21 cellular contexts compared by ENCODE assay signal in genomic region chr1:94872771-94873495, GRCh38. TPM values are rescaled to one million over a fixed set of nuclear protein-coding genes. Genes with fewer than 3 reads are reported as not detected.
DNase-seq lines count a peak whose midpoint lies in the region; ATAC-seq and TF ChIP-seq lines count a peak whose summit lies in the region.
"Had no signal": no experiment of that assay in that cellular context is flagged by ENCODE, and none has a peak within 500 bp of the region (broad histone marks: within the 10 kb centered on the region; RNA-seq: fewer than 3 reads in every experiment).

No MANE protein-coding gene starts in this region.

- H3K9me3 ChIP-seq in WERI-Rb-1 (ENCODE audit: severe bottlenecking), result no peaks in the 10 kb centered on the region
- H3K9me3 ChIP-seq in esophagus muscularis mucosa, result no peaks in the 10 kb centered on the region
- H3K9me3 ChIP-seq in prostate gland, result no peaks in the 10 kb centered on the region
- no peaks in the 10 kb centered on the region for H3K9me3 ChIP-seq in right lobe of liver
- no peaks in the 10 kb centered on the region for H3K9me3 ChIP-seq in upper lobe of right lung
- H3K9me3 ChIP-seq: breast epithelium had no signal

- H3K4me1 ChIP-seq in esophagus muscularis mucosa (peaks cover 15 to 34% (median 29%) of the 10 kb centered on the region in 4 donors), prostate gland (replicated peaks) (peaks cover 13% of the 10 kb centered on the region), foreskin keratinocyte (peaks cover 30% of the 10 kb centered on the region), right lobe of liver (no peaks in the 10 kb centered on the region), upper lobe of right lung (no peaks in the 10 kb centered on the region)
- H3K4me1 ChIP-seq: BLaER1 treated with 17β-estradiol and CSF1 and Interleukin-3, amounts not matched to agents 10 nM and 100 nM; breast epithelium had no signal

- peaks cover 3% of the 10 kb centered on the region; the same call in 1 of the 2 replicates for H3K36me3 ChIP-seq in WERI-Rb-1
- H3K36me3 ChIP-seq in esophagus muscularis mucosa, result no peaks in the 10 kb centered on the region
- no peaks in the 10 kb centered on the region for H3K36me3 ChIP-seq in prostate gland
- no peaks in the 10 kb centered on the region for H3K36me3 ChIP-seq in right lobe of liver
- H3K36me3 ChIP-seq in upper lobe of right lung, result no peaks in the 10 kb centered on the region
- H3K36me3 ChIP-seq: BLaER1 treated with 17β-estradiol and CSF1 and Interleukin-3, amounts not matched to agents 10 nM and 100 nM; breast epithelium had no signal

- intact Hi-C loops in esophagus muscularis mucosa (cut with DNase I), result no loop called here
- intact Hi-C loops in prostate gland (cut with DNase I), result no loop called here
- intact Hi-C loops in right lobe of liver (cut with DNase I), result no loop called here
- intact Hi-C loops in upper lobe of right lung (cut with DNase I), result no loop called here

- peak overlapping the region; percentile 57 for H3K27ac ChIP-seq in WERI-Rb-1
- H3K27ac ChIP-seq in esophagus muscularis mucosa (replicated peaks in 1 of 4), result peak overlapping the region; percentile 67 to 85 (median 78)
- H3K27ac ChIP-seq in prostate gland, result peak overlapping the region; percentile 68 to 74
- no peak overlapping the region for H3K27ac ChIP-seq in foreskin keratinocyte
- no peak overlapping the region for H3K27ac ChIP-seq in right lobe of liver
- no peak overlapping the region for H3K27ac ChIP-seq in upper lobe of right lung
- H3K27ac ChIP-seq: BLaER1 treated with 17β-estradiol and CSF1 and Interleukin-3, amounts not matched to agents 10 nM and 100 nM had no signal

- 70% methylated on average over 4 of the region's 4 CpGs for WGBS in esophagus muscularis mucosa
- 30% methylated on average over 4 of the region's 4 CpGs for WGBS in prostate gland
- WGBS in right lobe of liver (ENCODE audit: insufficient coverage, low coverage, low lambda C conversion rate, missing lambda C conversion rate), result 78% methylated on average over 4 of the region's 4 CpGs

- H3K27me3 ChIP-seq in WERI-Rb-1 (ENCODE audit: insufficient read depth, low read depth, severe bottlenecking) (no peaks in the 10 kb centered on the region), esophagus muscularis mucosa (no peaks in the 10 kb centered on the region), prostate gland (replicated peaks; ENCODE audit: insufficient read depth) (no peaks in the 10 kb centered on the region), foreskin keratinocyte (no peaks in the 10 kb centered on the region), right lobe of liver (no peaks in the 10 kb centered on the region), upper lobe of right lung (no peaks in the 10 kb centered on the region)
- H3K27me3 ChIP-seq: BLaER1 treated with 17β-estradiol and CSF1 and Interleukin-3, amounts not matched to agents 10 nM and 100 nM; breast epithelium had no signal

- no peak for TF ChIP-seq EP300 in esophagus muscularis mucosa (IDR thresholded peaks at IDR 0.05)

- TF ChIP-seq POLR2A in esophagus muscularis mucosa (IDR thresholded peaks at IDR 0.05; ENCODE audit: low read depth) (no peak), prostate gland (IDR thresholded peaks at IDR 0.05) (no peak), right lobe of liver (IDR thresholded peaks at IDR 0.05) (no peak)

- no peak for TF ChIP-seq CTCF in WERI-Rb-1 (IDR thresholded peaks at IDR 0.05; ENCODE audit: low read depth, low read length)
- TF ChIP-seq CTCF in esophagus muscularis mucosa (IDR thresholded peaks at IDR 0.05), result no peak
- TF ChIP-seq CTCF in prostate gland (IDR thresholded peaks at IDR 0.05), result no peak
- TF ChIP-seq CTCF in foreskin keratinocyte (conservative IDR thresholded peaks at IDR 0.05), result no peak
- TF ChIP-seq CTCF in right lobe of liver (IDR thresholded peaks at IDR 0.05), result no peak
- no peak for TF ChIP-seq CTCF in upper lobe of right lung (IDR thresholded peaks at IDR 0.05)

- no peak for ATAC-seq in foreskin keratinocyte
- no peak for ATAC-seq in right lobe of liver
- ATAC-seq in GM21360 (IDR thresholded peaks at IDR 0.05; ENCODE audit: unreplicated experiment), result no peak
- ATAC-seq in upper lobe of right lung, result no peak
- ATAC-seq: activated T-cell treated with anti-CD3 and anti-CD28 coated beads, Interleukin-2, amount 50 U/mL, for 4 hours; natural killer cell; stimulated activated naive CD8-positive, alpha-beta T cell treated with anti-CD3 and anti-CD28 coated beads, Interleukin-15, Interleukin-2, amounts not matched to agents 100 U/mL and 50 U/mL, for 24 hours had no signal

- DNase-seq in M059J (ENCODE audit: low read depth), result peak; percentile 30
- DNase-seq in WERI-Rb-1, result no peak
- DNase-seq in esophagus muscularis mucosa (ENCODE audit: extremely low spot score), result no peak
- no peak for DNase-seq in prostate gland (ENCODE audit: low spot score)
- DNase-seq in foreskin keratinocyte, result no peak
- no peak for DNase-seq in right lobe of liver
- no peak for DNase-seq in upper lobe of right lung
- DNase-seq: activated T-cell treated with anti-CD3 and anti-CD28 coated beads, Interleukin-2, amount 50 U/mL, for 4 hours; DMS79 treated with DMSO at 0.1 percent for 48 hours; HCEC 1CT; natural killer cell; NCI-H1105; NCI-H1930; SIG-M5; stimulated activated CD4-positive, alpha-beta T cell treated with anti-CD3 and anti-CD28 coated beads, Interleukin-15, amount 100 ng/mL, for 24 hours; stimulated activated naive CD8-positive, alpha-beta T cell treated with anti-CD3 and anti-CD28 coated beads, Interleukin-15, Interleukin-2, amounts not matched to agents 100 U/mL and 50 U/mL, for 24 hours; T-helper 1 cell had no signal

- H3K4me3 ChIP-seq in WERI-Rb-1 (ENCODE audit: low read depth, low read length), result no peak overlapping the region
- no peak overlapping the region for H3K4me3 ChIP-seq in esophagus muscularis mucosa
- no peak overlapping the region for H3K4me3 ChIP-seq in prostate gland
- H3K4me3 ChIP-seq in right lobe of liver, result no peak overlapping the region
- no peak overlapping the region for H3K4me3 ChIP-seq in upper lobe of right lung
- H3K4me3 ChIP-seq: BLaER1 treated with 17β-estradiol and CSF1 and Interleukin-3, amounts not matched to agents 10 nM and 100 nM; breast epithelium had no signal

RNA-seq across cellular contexts. Expression of gene SLC44A3, which starts 52.8 kb away (rescaled TPM):
- 1.4 and 2.8 TPM in 2 replicates for total RNA-seq in M059J (2014; rRNA removed; shearing (Covaris generic))
- total RNA-seq in esophagus muscularis mucosa (1 to 10 TPM in 1 of 4 donors, under 1 TPM in 3; 0.63 to 1.7 (median 0.83) TPM), prostate gland (10 to 100 TPM; 15.4 to 16.2 TPM), foreskin keratinocyte (2.0 and 2.1 TPM in 2 replicates), right lobe of liver (1 to 10 TPM; 1.9 to 8.7 (median 7.4) TPM), upper lobe of right lung (31.6 TPM)
- polyA plus RNA-seq in foreskin keratinocyte, result 2.1 and 2.8 TPM in 2 replicates
- polyA plus RNA-seq: IgD-negative memory B cell had no signal

RNA-seq across cellular contexts. Expression of gene CNN3, which starts 54.0 kb away (rescaled TPM):
- 300 and 364 TPM in 2 replicates for total RNA-seq in M059J (2014; rRNA removed; shearing (Covaris generic))
- total RNA-seq in esophagus muscularis mucosa (100 to 1,000 TPM; 140 to 268 (median 194) TPM), prostate gland (100 to 1,000 TPM; 136 to 180 TPM), foreskin keratinocyte (150 and 177 TPM in 2 replicates), right lobe of liver (100 to 1,000 TPM in 2 of 6 experiments, 10 to 100 TPM in 4; 90.5 to 125 (median 99.3) TPM), upper lobe of right lung (215 TPM)
- 83.5 and 103 TPM in 2 replicates for polyA plus RNA-seq in foreskin keratinocyte

Comparison
In these comparisons a context has a peak if more than half of its experiments do, and no peak if none do; other contexts are left out.
1. H3K27ac ChIP-seq: peak in WERI-Rb-1 (single experiment), esophagus muscularis mucosa (4 of 4) and prostate gland (2 of 2); none in foreskin keratinocyte (single experiment), right lobe of liver (0 of 3) and upper lobe of right lung (single experiment).